18 cellular contexts compared by ENCODE assay signal in genomic region chr5:98414938-98415337, GRCh38.
DNase-seq lines count a peak whose midpoint lies in the region; ATAC-seq and TF ChIP-seq lines count a peak whose summit lies in the region.
"Had no signal": no experiment of that assay in that cellular context is flagged by ENCODE, and none has a peak within 500 bp of the region (broad histone marks: within the 10 kb centered on the region; RNA-seq: fewer than 3 reads in every experiment).

No MANE protein-coding gene starts in this region.

- TF ChIP-seq POLR2A in IMR-90 (IDR thresholded peaks at IDR 0.05; ENCODE audit: low read depth, low read length): no peak

- peak overlapping the region; percentile 93; the same call in 1 of the 2 replicates for H4K5ac ChIP-seq in IMR-90 (ENCODE audit: low read depth, low read length)

- H3K79me1 ChIP-seq in IMR-90 (ENCODE audit: low read depth in 1 of 2, low read length in 2 of 2): no peaks in the 10 kb centered on the region

- no peak; the same call in 1 of the 2 replicates for TF ChIP-seq RAD21 in IMR-90 (IDR thresholded peaks at IDR 0.05; ENCODE audit: low read length)

- H2BK120ac ChIP-seq in IMR-90 (ENCODE audit: low read depth, low read length): peak overlapping the region; percentile 93; the same call in 1 of the 2 replicates

- H2AK5ac ChIP-seq in IMR-90 (ENCODE audit: low read depth, low read length): peak overlapping the region; percentile 7; the same call in 1 of the 2 replicates

- H4K91ac ChIP-seq in IMR-90 (ENCODE audit: insufficient read depth, low read depth, low read length): no peak overlapping the region

- H3K4me1 Mint-ChIP-seq in endothelial cell (ENCODE audit: unreplicated experiment): no peaks in the 10 kb centered on the region
- H3K4me1 Mint-ChIP-seq: T-cell had no signal

- H3K27ac ChIP-seq in IMR-90 (ENCODE audit: insufficient read depth, low read length): no peak overlapping the region
- no peak overlapping the region for H3K27ac ChIP-seq in right cardiac atrium (ENCODE audit: low read length)
- H3K27ac ChIP-seq: upper lobe of left lung had no signal

- no peak overlapping the region for H3K27ac Mint-ChIP-seq in endothelial cell (ENCODE audit: unreplicated experiment)
- H3K27ac Mint-ChIP-seq: T-cell had no signal

- CTCF ChIA-PET in IMR-90 (lab: Yijun Ruan, JAX): interaction anchor here (0.5 to 1.0 kb wide), 2 partner anchors 12 to 40 kb away, joined by 3 read pairs; no protein-coding TSS in a partner anchor

- H3K9me3 ChIP-seq in IMR-90 (ENCODE audit: control insufficient read depth, insufficient read depth, low read length) (no peaks in the 10 kb centered on the region), right cardiac atrium (ENCODE audit: control insufficient read depth, low read length) (no peaks in the 10 kb centered on the region)
- H3K9me3 ChIP-seq: upper lobe of left lung had no signal

- no peak overlapping the region for H3K9ac ChIP-seq in IMR-90 (ENCODE audit: low read depth, low read length)

- no peak overlapping the region; the same call in 2 of the 3 replicates for H2BK15ac ChIP-seq in IMR-90 (ENCODE audit: low read depth, low read length)

- H3K27me3 ChIP-seq in IMR-90 (ENCODE audit: control insufficient read depth, insufficient read depth, low read length) (no peaks in the 10 kb centered on the region), kidney epithelial cell (ENCODE audit: control insufficient read depth, insufficient read depth, low read length) (no peaks in the 10 kb centered on the region), right cardiac atrium (ENCODE audit: control insufficient read depth, insufficient read depth) (no peaks in the 10 kb centered on the region)
- H3K27me3 ChIP-seq: upper lobe of left lung had no signal

- POLR2A ChIA-PET in IMR-90 (lab: Charles Lee; ENCODE audit: unreplicated experiment): interaction anchor here (1.0 kb wide), 1 partner anchor 357 kb away, joined by 3 read pairs; no protein-coding TSS in a partner anchor

- H3K27me3 Mint-ChIP-seq in endothelial cell (ENCODE audit: unreplicated experiment): no peaks in the 10 kb centered on the region
- H3K27me3 Mint-ChIP-seq: T-cell had no signal

- H3K36me3 ChIP-seq in IMR-90 (ENCODE audit: control insufficient read depth, insufficient read depth, low read length) (no peaks in the 10 kb centered on the region), kidney epithelial cell (ENCODE audit: control insufficient read depth, insufficient read depth, low read length) (no peaks in the 10 kb centered on the region)
- H3K36me3 ChIP-seq: upper lobe of left lung had no signal

- peak overlapping the region; percentile 85 for H3K56ac ChIP-seq in IMR-90 (ENCODE audit: extremely low read depth, insufficient read depth, low read length)

- BruUV-seq in IMR-90 (replicated peaks; lab: Mats Ljungman, UMichigan): no TSS peak

- intact Hi-C loops in IMR-90 (cut with micrococcal nuclease): loop anchor here (1.0 kb wide), 1 partner anchor 353 kb away; no protein-coding TSS in a partner anchor
- intact Hi-C loops in right cardiac atrium (cut with DNase I): no loop called here

- dilution Hi-C loops in IMR-90 (cut with HindIII; ENCODE audit: low sequenced_read_pairs, unreplicated experiment): no loop called here

- H2BK5ac ChIP-seq in IMR-90 (ENCODE audit: low read depth, low read length, poor library complexity, severe bottlenecking): peak overlapping the region; percentile 100

- TF ChIP-seq CTCF in IMR-90 (conservative IDR thresholded peaks at IDR 0.05; ENCODE audit: low read depth, low read length) (no peak), astrocyte of the spinal cord (IDR thresholded peaks at IDR 0.05; ENCODE audit: low read depth, low read length) (no peak), kidney epithelial cell (IDR thresholded peaks at IDR 0.05; ENCODE audit: insufficient read depth, low read length, poor library complexity, severe bottlenecking) (no peak), endothelial cell (IDR thresholded peaks at IDR 0.05; ENCODE audit: unreplicated experiment) (no peak)

- H3K36me3 Mint-ChIP-seq in endothelial cell (ENCODE audit: low read depth, unreplicated experiment): no peaks in the 10 kb centered on the region
- H3K36me3 Mint-ChIP-seq: T-cell had no signal

- no peak overlapping the region for H3K4me3 ChIP-seq in IMR-90 (ENCODE audit: insufficient read depth, low read depth, low read length)
- H3K4me3 ChIP-seq in astrocyte of the spinal cord (ENCODE audit: low read depth, low read length): no peak overlapping the region
- no peak overlapping the region for H3K4me3 ChIP-seq in kidney epithelial cell (ENCODE audit: low read depth, low read length)
- no peak overlapping the region for H3K4me3 ChIP-seq in right cardiac atrium (ENCODE audit: low read length)
- H3K4me3 ChIP-seq: GM12878, upper lobe of left lung had no signal

- no peak overlapping the region for H3K4me3 Mint-ChIP-seq in endothelial cell (ENCODE audit: unreplicated experiment)
- H3K4me3 Mint-ChIP-seq: activated T-cell treated with anti-CD3 and anti-CD28 coated beads, Interleukin-2, amount 50 U/mL, for 4 hours; T-cell had no signal

- peak overlapping the region; percentile 89; the same call in 1 of the 2 replicates for H3K4ac ChIP-seq in IMR-90 (ENCODE audit: low read depth, low read length)

- H3K14ac ChIP-seq in IMR-90 (replicated peaks; ENCODE audit: low read depth, low read length): no peak overlapping the region; the same call in 1 of the 2 replicates

- no peaks in the 10 kb centered on the region for H3K9me3 Mint-ChIP-seq in endothelial cell (ENCODE audit: unreplicated experiment)
- H3K9me3 Mint-ChIP-seq: activated T-cell treated with anti-CD3 and anti-CD28 coated beads, Interleukin-2, amount 50 U/mL, for 4 hours had no signal

- ATAC-seq in IMR-90 (ENCODE audit: low read depth): peak; percentile 83
- ATAC-seq in right cardiac atrium: no peak
- ATAC-seq in GM19035 (IDR thresholded peaks at IDR 0.05; ENCODE audit: unreplicated experiment): no peak
- ATAC-seq: activated T-cell treated with anti-CD3 and anti-CD28 coated beads, Interleukin-2, amount 50 U/mL, for 4 hours; GM12878; T-cell had no signal

- H4K20me1 ChIP-seq in IMR-90 (ENCODE audit: insufficient read depth, low read length): no peaks in the 10 kb centered on the region

- peaks cover 2% of the 10 kb centered on the region; the same call in 1 of the 2 replicates for H3K9me1 ChIP-seq in IMR-90 (ENCODE audit: insufficient read depth, low read length)

- H2AK9ac ChIP-seq in IMR-90 (replicated peaks; ENCODE audit: low read depth, low read length, poor library complexity): no peak overlapping the region

- peak; percentile 78 for DNase-seq in AG08395 (ENCODE audit: low spot score)
- DNase-seq in IMR-90: peak; percentile 95
- DNase-seq in astrocyte of the spinal cord (ENCODE audit: low read depth, low spot score): peak; percentile 81
- DNase-seq in kidney epithelial cell (ENCODE audit: low read depth): peak; percentile 44
- no peak for DNase-seq in right cardiac atrium
- no peak for DNase-seq in endothelial cell (ENCODE audit: low spot score)
- DNase-seq in C1 segment of cervical spinal cord (lab: John Stamatoyannopoulos, UW): no peak
- DNase-seq: activated CD4-positive, alpha-beta T cell treated with anti-CD3 and anti-CD28 coated beads for 4 hours; activated T-cell treated with anti-CD3 and anti-CD28 coated beads, Interleukin-2, amount 50 U/mL, for 4 hours; AML-193; aorta; DMS153; effector memory CD4-positive, alpha-beta T cell; occipital lobe; T-cell; upper lobe of left lung had no signal

- in situ Hi-C loops in IMR-90 (cut with MboI; ENCODE audit: low sequenced_read_pairs): no loop called here
- in situ Hi-C loops in astrocyte of the spinal cord (cut with HindIII; ENCODE audit: low sequenced_read_pairs): no loop called here

- peak overlapping the region; percentile 37; the same call in 1 of the 2 replicates for H3K23ac ChIP-seq in IMR-90 (ENCODE audit: low read depth, low read length)

- H2AFZ ChIP-seq in IMR-90 (replicated peaks; ENCODE audit: low read length, poor library complexity): no peak overlapping the region

- H3K4me2 ChIP-seq in IMR-90 (ENCODE audit: low read depth, low read length): peak overlapping the region; percentile 64; the same call in 1 of the 2 replicates

- peak overlapping the region; percentile 71 to 93; a peak in 3 of 4 replicates for H4K8ac ChIP-seq in IMR-90 (ENCODE audit: low read depth in 2 of 2, low read length in 2 of 2)

- H2BK20ac ChIP-seq in IMR-90 (ENCODE audit: low read depth, low read length): peak overlapping the region; percentile 94; the same call in 1 of the 2 replicates

- H3K4me1 ChIP-seq in IMR-90 (ENCODE audit: control insufficient read depth, insufficient read depth, low read length): peaks cover 15% of the 10 kb centered on the region; the same call in 1 of the 2 replicates
- H3K4me1 ChIP-seq in right cardiac atrium (ENCODE audit: control insufficient read depth, insufficient read depth, low read length): no peaks in the 10 kb centered on the region
- H3K4me1 ChIP-seq: upper lobe of left lung had no signal

- H3K18ac ChIP-seq in IMR-90 (ENCODE audit: low read depth, low read length): peak overlapping the region; percentile 98; the same call in 1 of the 2 replicates

TF ChIP-seq in IMR-90, 13 proteins besides CTCF, POLR2A, EP300 and RAD21 (continues in another document):
- TF ChIP-seq MXI1 (IDR thresholded peaks at IDR 0.05; ENCODE audit: borderline replicate concordance, low read depth, low read length) (no peak), FOS (IDR thresholded peaks at IDR 0.05; ENCODE audit: low read depth, low read length) (peak; percentile 50), MAFK (IDR thresholded peaks at IDR 0.05; ENCODE audit: low read depth, low read length) (peak; percentile 38; the same call in 1 of the 2 replicates), MAZ (IDR thresholded peaks at IDR 0.05; ENCODE audit: borderline replicate concordance, low read depth, low read length) (no peak), BHLHE40 (IDR thresholded peaks at IDR 0.05; ENCODE audit: low read depth, low read length) (0 out of 2 replicates have a peak, but pooled peaks have one; percentile 24), SMC3 (IDR thresholded peaks at IDR 0.05; ENCODE audit: low read depth, low read length) (peak; percentile 5; the same call in 1 of the 2 replicates), CEBPB (IDR thresholded peaks at IDR 0.05; ENCODE audit: low read depth, low read length) (peak; percentile 80), USF2 (IDR thresholded peaks at IDR 0.05; ENCODE audit: low read depth, low read length) (no peak), NFE2L2 (IDR thresholded peaks at IDR 0.05; ENCODE audit: low read depth, low read length) (peak; percentile 17; the same call in 1 of the 2 replicates)

Comparison
In these comparisons a context has a peak if more than half of its experiments do, and no peak if none do; other contexts are left out.
1. DNase-seq: peak in AG08395 (single experiment), IMR-90 (single experiment), astrocyte of the spinal cord (single experiment) and kidney epithelial cell (single experiment); none in right cardiac atrium (0 of 3), endothelial cell (single experiment) and C1 segment of cervical spinal cord (0 of 14).